Comparison of ENCODE assay signal across 20 cellular contexts in genomic region chr11:6817668-6818067, GRCh38. TPM values are rescaled to one million over a fixed set of nuclear protein-coding genes. Genes with fewer than 3 reads are reported as not detected.
DNase-seq lines count a peak whose midpoint lies in the region; ATAC-seq and TF ChIP-seq lines count a peak whose summit lies in the region.
"Had no signal": no experiment of that assay in that cellular context is flagged by ENCODE, and none has a peak within 500 bp of the region (broad histone marks: within the 10 kb centered on the region; RNA-seq: fewer than 3 reads in every experiment).

No MANE protein-coding gene starts in this region.

- H3K9me3 Mint-ChIP-seq in GM23338 (peaks cover 18% of the 10 kb centered on the region; the same call in 2 of the 3 replicates), WTC11 (peaks cover 17% of the 10 kb centered on the region)
- peaks cover 6% of the 10 kb centered on the region for H3K9me3 Mint-ChIP-seq in CD8-positive, alpha-beta T cell
- H3K9me3 Mint-ChIP-seq: activated T-helper 1 cell treated with anti-CD3 and anti-CD28 coated beads, Interleukin-12 subunit alpha, Interleukin-12 subunit beta, Interleukin-2, Interleukin-4 antibody, amounts not matched to agents 30 ng/mL and 10 ng/mL and 1 ng/mL, durations not matched to agents 14 hours and 24 hours and 36 hours had no signal

- H3K4me1 Mint-ChIP-seq in GM23338 (peaks cover 4% of the 10 kb centered on the region; the same call in 1 of the 3 replicates), WTC11 (peaks cover 4% of the 10 kb centered on the region)
- H3K4me1 Mint-ChIP-seq in CD8-positive, alpha-beta T cell (ENCODE audit: low read depth): no peaks in the 10 kb centered on the region
- H3K4me1 Mint-ChIP-seq: stimulated activated naive B cell treated with anti-CD40 and anti-IgM and Interleukin-4, amounts not matched to agents 10 μg/mL and 1 μg/mL and 100 μg/mL, for 72 hours had no signal

- no peak overlapping the region for H2AFZ ChIP-seq in GM23338
- H2AFZ ChIP-seq: hepatocyte had no signal

- no peak overlapping the region for H3K4me2 ChIP-seq in GM23338
- H3K4me2 ChIP-seq: hepatocyte had no signal

- H3K27me3 Mint-ChIP-seq in GM23338 (ENCODE audit: insufficient read depth, low read depth, poor library complexity) (peaks cover under 1% of the 10 kb centered on the region), WTC11 (ENCODE audit: low read depth) (peaks cover 4% of the 10 kb centered on the region; the same call in 1 of the 2 replicates)
- peaks cover 20% of the 10 kb centered on the region for H3K27me3 Mint-ChIP-seq in CD8-positive, alpha-beta T cell (ENCODE audit: low read depth)

- intact Hi-C loops in CD8-positive, alpha-beta T cell (cut with DNase I, micrococcal nuclease): no loop called here

- H3K9me3 ChIP-seq in CD8-positive, alpha-beta T cell (ENCODE audit: low read length): no peaks in the 10 kb centered on the region
- H3K9me3 ChIP-seq: BE2C, neutrophil, thyroid gland had no signal

- no peaks in the 10 kb centered on the region for H3K4me1 ChIP-seq in GM23338 (ENCODE audit: insufficient read depth)
- H3K4me1 ChIP-seq in CD8-positive, alpha-beta T cell (ENCODE audit: insufficient read depth, low read length): no peaks in the 10 kb centered on the region
- H3K4me1 ChIP-seq: BE2C, thyroid gland had no signal

- POLR2A ChIA-PET in WTC11 (lab: Charles Lee): no interaction called here
- POLR2A ChIA-PET in CD8-positive, alpha-beta T cell (lab: Charles Lee): no interaction called here

- TF ChIP-seq CTCF in GM23338 (conservative IDR thresholded peaks at IDR 0.05; ENCODE audit: low read depth in 2 of 2) (peak; percentile 46 to 62), WTC11 (IDR thresholded peaks at IDR 0.05) (no peak)
- TF ChIP-seq CTCF in CD8-positive, alpha-beta T cell (IDR thresholded peaks at IDR 0.05): no peak

- H3K4me3 Mint-ChIP-seq in GM23338 (no peak overlapping the region), WTC11 (no peak overlapping the region)
- no peak overlapping the region for H3K4me3 Mint-ChIP-seq in CD8-positive, alpha-beta T cell
- H3K4me3 Mint-ChIP-seq: activated T-helper 1 cell treated with anti-CD3 and anti-CD28 coated beads, Interleukin-12 subunit alpha, Interleukin-12 subunit beta, Interleukin-2, Interleukin-4 antibody, amounts not matched to agents 30 ng/mL and 10 ng/mL and 1 ng/mL, durations not matched to agents 14 hours and 24 hours and 36 hours; stimulated activated naive B cell treated with anti-CD40 and anti-IgM and Interleukin-4, amounts not matched to agents 10 μg/mL and 1 μg/mL and 100 μg/mL, for 72 hours had no signal

- no peaks in the 10 kb centered on the region for H3K36me3 ChIP-seq in GM23338 (ENCODE audit: insufficient read depth)
- no peaks in the 10 kb centered on the region for H3K36me3 ChIP-seq in CD8-positive, alpha-beta T cell (ENCODE audit: insufficient read depth, low read length)
- H3K36me3 ChIP-seq: BE2C, neutrophil, thyroid gland had no signal

- H4K20me1 ChIP-seq in GM23338 (replicated peaks; ENCODE audit: insufficient read depth): no peaks in the 10 kb centered on the region

- no peaks in the 10 kb centered on the region for H3K27me3 ChIP-seq in GM23338 (ENCODE audit: insufficient read depth)
- no peaks in the 10 kb centered on the region for H3K27me3 ChIP-seq in CD8-positive, alpha-beta T cell (ENCODE audit: insufficient read depth, low read length)
- H3K27me3 ChIP-seq: BE2C, hepatocyte, thyroid gland had no signal

- no peaks in the 10 kb centered on the region for H3K9me2 ChIP-seq in GM23338 (ENCODE audit: insufficient read depth)

- no peaks in the 10 kb centered on the region for H3F3A ChIP-seq in GM23338 (replicated peaks; ENCODE audit: low read depth)

- in situ Hi-C loops in KBM-7 (cut with MboI; ENCODE audit: low pct_unique_long_range_greater_than_20kb, low sequenced_read_pairs): no loop called here
- in situ Hi-C loops in ACHN (cut with HindIII; ENCODE audit: low pct_ligation_motif_present, low pct_unique_long_range_greater_than_20kb, low sequenced_read_pairs): no loop called here

- CTCF ChIA-PET in WTC11 (lab: Charles Lee): interaction anchor here (0.5 to 2.3 kb wide), 21 partner anchors 16 to 754 kb away, joined by 3 to 13 read pairs (median 4); partner anchors contain the start of genes NLRP14, ZNF214 and ZNF215
- CTCF ChIA-PET in CD8-positive, alpha-beta T cell (lab: Charles Lee): no interaction called here

- H3K27ac ChIP-seq in GM23338 (ENCODE audit: low read depth): no peak overlapping the region
- H3K27ac ChIP-seq in CD8-positive, alpha-beta T cell (ENCODE audit: low read depth, low read length): no peak overlapping the region
- H3K27ac ChIP-seq: hepatocyte, neutrophil, thyroid gland had no signal

- DNase-seq in GM23338 (ENCODE audit: low spot score) (peak; percentile 70), NCI-H146 (lab: John Stamatoyannopoulos, UW) (peak; percentile 56), WTC11 (ENCODE audit: low spot score) (peak; percentile 72), islet precursor cell (peak; percentile 58), KBM-7 (no peak), ACHN (no peak)
- no peak for DNase-seq in CD8-positive, alpha-beta T cell
- DNase-seq: activated CD4-positive, CD25-positive, alpha-beta regulatory T cell; BE2C; NCI-H2029 treated with DMSO at 0.1 percent for 48 hours; stimulated activated naive B cell treated with anti-CD40 and anti-IgM and Interleukin-4, amounts not matched to agents 10 μg/mL and 1 μg/mL and 100 μg/mL, for 72 hours; thyroid gland had no signal

- H3K36me3 Mint-ChIP-seq in GM23338 (ENCODE audit: low read depth): peaks cover 10% of the 10 kb centered on the region
- no peaks in the 10 kb centered on the region for H3K36me3 Mint-ChIP-seq in WTC11
- H3K36me3 Mint-ChIP-seq in CD8-positive, alpha-beta T cell: no peaks in the 10 kb centered on the region

- H3K4me3 ChIP-seq in GM23338: no peak overlapping the region
- H3K4me3 ChIP-seq in CD8-positive, alpha-beta T cell (ENCODE audit: low read depth, low read length): no peak overlapping the region
- H3K4me3 ChIP-seq: hepatocyte, thyroid gland had no signal

- H3K27ac Mint-ChIP-seq in GM23338 (no peak overlapping the region), WTC11 (no peak overlapping the region)
- H3K27ac Mint-ChIP-seq in CD8-positive, alpha-beta T cell: no peak overlapping the region
- H3K27ac Mint-ChIP-seq: activated T-helper 1 cell treated with anti-CD3 and anti-CD28 coated beads, Interleukin-12 subunit alpha, Interleukin-12 subunit beta, Interleukin-2, Interleukin-4 antibody, amounts not matched to agents 30 ng/mL and 10 ng/mL and 1 ng/mL, durations not matched to agents 14 hours and 24 hours and 36 hours; stimulated activated naive B cell treated with anti-CD40 and anti-IgM and Interleukin-4, amounts not matched to agents 10 μg/mL and 1 μg/mL and 100 μg/mL, for 72 hours had no signal

- peak; percentile 100 for ATAC-seq in GM23338
- ATAC-seq in WTC11: peak; percentile 100
- no peak for ATAC-seq in CD8-positive, alpha-beta T cell
- ATAC-seq: stimulated activated naive B cell treated with anti-CD40 and anti-IgM and Interleukin-4, amounts not matched to agents 10 μg/mL and 1 μg/mL and 100 μg/mL, for 72 hours had no signal

- no peaks in the 10 kb centered on the region for H3K79me2 ChIP-seq in GM23338 (replicated peaks; ENCODE audit: insufficient read depth)
- H3K79me2 ChIP-seq: hepatocyte had no signal

TF ChIP-seq in GM23338, 12 proteins besides CTCF, POLR2A, EP300 and RAD21 (continues in another document):
- no peak for TF ChIP-seq EZH2phosphoT487 (IDR thresholded peaks at IDR 0.05; ENCODE audit: unreplicated experiment)
- TF ChIP-seq ZNF331 (CRISPR knock-in tag; IDR thresholded peaks at IDR 0.05; ENCODE audit: low read depth): no peak
- TF ChIP-seq STAT1 (IDR thresholded peaks at IDR 0.05; ENCODE audit: unreplicated experiment): no peak

TF ChIP-seq in WTC11, 78 proteins besides CTCF, POLR2A, EP300 and RAD21:
- TF ChIP-seq ZNF423 (CRISPR knock-in tag; IDR thresholded peaks at IDR 0.05) (peak; percentile 43; the same call in 1 of the 2 replicates), ZNF121 (CRISPR knock-in tag; IDR thresholded peaks at IDR 0.05) (no peak)

RNA-seq across cellular contexts. Expression of gene OR6A2, which starts 18.2 kb away (rescaled TPM):
- total RNA-seq in GM23338 (2014; rRNA removed; shearing (Covaris generic)): 0.97 and 1.7 TPM in 2 replicates
- polyA plus RNA-seq in GM23338 (2016; fragmentation: Nextera tagmentation; extraction: Ambion mirVana): 0.06 and 0.07 TPM in 2 replicates
- total RNA-seq in WTC11 (2021): 0.07 to 0.27 TPM (median 0.07 TPM) in 3 replicates
- total RNA-seq in CD8-positive, alpha-beta T cell: not detected
- total RNA-seq: M059J, mononuclear cell had no signal
- polyA plus RNA-seq: fibroblast of lung, hepatocyte had no signal

RNA-seq across cellular contexts. Expression of gene OR10A5, which starts 27.8 kb away (rescaled TPM):
- total RNA-seq in GM23338 (2014; rRNA removed; shearing (Covaris generic)): not detected in 2 replicates
- polyA plus RNA-seq in GM23338 (2016; fragmentation: Nextera tagmentation; extraction: Ambion mirVana): 0.37 TPM in 1 of 2 replicates, not detected in the other
- total RNA-seq in WTC11 (2021): not detected in 3 replicates
- not detected for total RNA-seq in CD8-positive, alpha-beta T cell
- total RNA-seq: activated CD8-positive, alpha-beta memory T cell treated with anti-CD3 and anti-CD28 coated beads for 36 hours; activated T-helper 1 cell treated with anti-CD3 and anti-CD28 coated beads, Interleukin-12 subunit alpha, Interleukin-12 subunit beta, Interleukin-2, Interleukin-4 antibody, amounts not matched to agents 30 ng/mL and 10 ng/mL and 1 ng/mL, durations not matched to agents 14 hours and 24 hours and 36 hours; fibroblast of lung; hepatocyte; M059J; mononuclear cell; T-helper 1 cell treated with Interleukin-12 subunit alpha and Interleukin-12 subunit beta and Interleukin-4 antibody, amounts not matched to agents 30 ng/mL and 1 ng/mL, for 36 hours; thyroid gland had no signal
- polyA plus RNA-seq: fibroblast of lung, hepatocyte had no signal

RNA-seq across cellular contexts. Expression of gene OR2AG1, which starts 34.8 kb away (rescaled TPM):
- 0.04 TPM in 1 of 2 replicates, not detected in the other for total RNA-seq in GM23338 (2014; rRNA removed; shearing (Covaris generic))
- polyA plus RNA-seq in GM23338 (2016; fragmentation: Nextera tagmentation; extraction: Ambion mirVana): 0.07 and 0.16 TPM in 2 replicates
- total RNA-seq in WTC11 (2021): not detected in 3 replicates
- not detected for total RNA-seq in CD8-positive, alpha-beta T cell
- total RNA-seq: activated CD8-positive, alpha-beta memory T cell treated with anti-CD3 and anti-CD28 coated beads for 36 hours; activated T-helper 1 cell treated with anti-CD3 and anti-CD28 coated beads, Interleukin-12 subunit alpha, Interleukin-12 subunit beta, Interleukin-2, Interleukin-4 antibody, amounts not matched to agents 30 ng/mL and 10 ng/mL and 1 ng/mL, durations not matched to agents 14 hours and 24 hours and 36 hours; fibroblast of lung; M059J; mononuclear cell; T-helper 1 cell treated with Interleukin-12 subunit alpha and Interleukin-12 subunit beta and Interleukin-4 antibody, amounts not matched to agents 30 ng/mL and 1 ng/mL, for 36 hours; thyroid gland had no signal
- polyA plus RNA-seq: fibroblast of lung, hepatocyte had no signal

RNA-seq across cellular contexts. Expression of gene OR10A2, which starts 45.2 kb away (rescaled TPM):
- total RNA-seq in GM23338 (2014; rRNA removed; shearing (Covaris generic)): not detected in 2 replicates
- polyA plus RNA-seq in GM23338 (2016; fragmentation: Nextera tagmentation; extraction: Ambion mirVana): 0.14 and 0.27 TPM in 2 replicates
- not detected in 3 replicates for total RNA-seq in WTC11 (2021)
- total RNA-seq in CD8-positive, alpha-beta T cell: not detected
- total RNA-seq: activated CD8-positive, alpha-beta memory T cell treated with anti-CD3 and anti-CD28 coated beads for 36 hours; activated T-helper 1 cell treated with anti-CD3 and anti-CD28 coated beads, Interleukin-12 subunit alpha, Interleukin-12 subunit beta, Interleukin-2, Interleukin-4 antibody, amounts not matched to agents 30 ng/mL and 10 ng/mL and 1 ng/mL, durations not matched to agents 14 hours and 24 hours and 36 hours; fibroblast of lung; hepatocyte; M059J; mononuclear cell; T-helper 1 cell treated with Interleukin-12 subunit alpha and Interleukin-12 subunit beta and Interleukin-4 antibody, amounts not matched to agents 30 ng/mL and 1 ng/mL, for 36 hours; thyroid gland had no signal
- polyA plus RNA-seq: fibroblast of lung had no signal

RNA-seq across cellular contexts. Expression of gene OR2AG2, which starts 45.9 kb away (rescaled TPM):
- 0.31 and 0.45 TPM in 2 replicates for total RNA-seq in GM23338 (2014; rRNA removed; shearing (Covaris generic))
- 0.11 and 0.26 TPM in 2 replicates for polyA plus RNA-seq in GM23338 (2016; fragmentation: Nextera tagmentation; extraction: Ambion mirVana)
- total RNA-seq in WTC11 (2021): 0.09 to 0.21 TPM (median 0.17 TPM) in 3 replicates
- not detected for total RNA-seq in CD8-positive, alpha-beta T cell
- total RNA-seq: M059J; T-helper 1 cell treated with Interleukin-12 subunit alpha and Interleukin-12 subunit beta and Interleukin-4 antibody, amounts not matched to agents 30 ng/mL and 1 ng/mL, for 36 hours had no signal
- polyA plus RNA-seq: hepatocyte had no signal

Comparison
In these comparisons a context has a peak if more than half of its experiments do, and no peak if none do; other contexts are left out.
1. DNase-seq: peak in GM23338 (single experiment), NCI-H146 (single experiment), WTC11 (single experiment) and islet precursor cell (single experiment); none in CD8-positive, alpha-beta T cell (0 of 7), KBM-7 (single experiment) and ACHN (single experiment).
2. CTCF ChIP-seq: peak in GM23338 (2 of 2); none in WTC11 (single experiment) and CD8-positive, alpha-beta T cell (single experiment).